33 cellular contexts compared by ENCODE assay signal in the genomic region with DNA sequence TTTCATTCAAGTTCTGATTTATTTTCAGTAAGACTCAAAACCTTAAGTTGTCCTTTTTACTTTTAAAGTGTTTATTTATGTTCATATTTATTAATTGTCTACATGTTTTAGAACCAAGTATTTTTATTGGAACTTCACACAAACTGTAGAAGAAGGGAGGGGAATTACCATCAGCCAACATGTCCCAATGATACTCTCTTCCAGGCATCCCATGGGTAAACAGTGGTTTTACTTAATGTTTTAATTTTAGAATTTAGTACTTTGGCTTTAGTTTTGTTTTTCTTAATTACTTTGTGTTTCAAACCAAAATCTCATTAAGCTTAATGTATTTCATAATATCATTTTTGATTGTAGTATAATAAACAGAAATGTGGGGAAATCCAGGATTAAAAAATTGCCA.
"Had no signal": no experiment of that assay in that cellular context is flagged by ENCODE, and none has a peak within 500 bp of the region (broad histone marks: within the 10 kb centered on the region; RNA-seq: fewer than 3 reads in every experiment).

No MANE protein-coding gene starts in this region.

- DNase-seq: activated B cell treated with CpG ODN at 0.5 μM for 24 hours; activated CD4-positive, alpha-beta memory T cell treated with anti-CD3 and anti-CD28 coated beads for 36 hours; activated CD4-positive, alpha-beta T cell treated with anti-CD3 and anti-CD28 coated beads for 4 hours; activated CD4-positive, alpha-beta T cell treated with anti-CD3 and anti-CD28 coated beads, Interleukin-2, amount 10 ng/mL, durations not matched to agents 24 days and 14 days; activated CD4-positive, alpha-beta T cell treated with anti-CD3 and anti-CD28 coated beads, Interleukin-2, amount 50 U/mL, for 1 hour; activated CD4-positive, alpha-beta T cell treated with anti-CD3 and anti-CD28 coated beads, Interleukin-2, amount 50 U/mL, for 4 hours; activated CD4-positive, CD25-positive, alpha-beta regulatory T cell treated with anti-CD3 and anti-CD28 coated beads, Interleukin-2, amount 50 U/mL, for 72 hours; activated CD8-positive, alpha-beta memory T cell treated with anti-CD3 and anti-CD28 coated beads, Interleukin-2, amount 50 U/mL, for 4 hours; activated CD8-positive, alpha-beta T cell treated with anti-CD3 and anti-CD28 coated beads for 36 hours; activated effector memory CD4-positive, alpha-beta T cell treated with anti-CD3 and anti-CD28 coated beads, Interleukin-2, amount 50 U/mL, for 16 hours; activated gamma-delta T cell treated with Interleukin-2 at 50 U/mL for 16 hours; activated naive CD4-positive, alpha-beta T cell; activated naive CD4-positive, alpha-beta T cell treated with anti-CD3 and anti-CD28 coated beads for 36 hours; activated naive CD4-positive, alpha-beta T cell treated with anti-CD3 and anti-CD28 coated beads, Interleukin-2, amount 50 U/mL, for 16 hours; activated naive CD8-positive, alpha-beta T cell treated with anti-CD3 and anti-CD28 coated beads for 36 hours; activated T-cell treated with anti-CD3 and anti-CD28 coated beads for 4 hours; activated T-cell treated with anti-CD3 and anti-CD28 coated beads, Interleukin-2, amount 50 U/mL, for 1 hour; activated T-cell treated with anti-CD3 and anti-CD28 coated beads, Interleukin-2, amount 50 U/mL, for 4 hours; activated T-cell treated with anti-CD3 and anti-CD28 coated beads, Interleukin-2, amount 50 U/mL, for 72 hours; adrenal gland; amniotic stem cell; caudate nucleus; cerebellar nuclear complex; T-helper 1 cell; T-helper 2 cell; T-helper 9 cell had no signal

- H3K27me3 ChIP-seq: adrenal gland, ascending aorta, cardiac muscle cell had no signal

- H3K4me1 ChIP-seq: ascending aorta had no signal

- FAIRE-seq: bronchial epithelial cell, TTC549 had no signal

- H3K36me3 ChIP-seq: adrenal gland, ascending aorta, cardiac muscle cell had no signal

- H3K9me3 ChIP-seq: adrenal gland, ascending aorta had no signal

- H3K27ac ChIP-seq: adrenal gland, ascending aorta, cardiac muscle cell, VCaP had no signal

- ATAC-seq: activated CD8-positive, alpha-beta T cell treated with anti-CD3 and anti-CD28 coated beads for 36 hours; activated naive CD4-positive, alpha-beta T cell treated with anti-CD3 and anti-CD28 coated beads, Interleukin-2, amount 50 U/mL, for 72 hours; activated T-cell treated with anti-CD3 and anti-CD28 coated beads, Interleukin-2, amount 50 U/mL, for 4 hours; activated T-cell treated with anti-CD3 and anti-CD28 coated beads, Interleukin-2, amount 50 U/mL, for 72 hours; activated T-helper 17 cell treated with anti-CD3 and anti-CD28 coated beads, Interleukin-2, amount 50 U/mL, for 72 hours had no signal

- H3K4me3 ChIP-seq: adrenal gland, ascending aorta, cardiac muscle cell had no signal
